Comparison of ENCODE assay signal across 26 cellular contexts in genomic region chr12:42809226-42809625, GRCh38.
DNase-seq lines count a peak whose midpoint lies in the region; ATAC-seq, FAIRE-seq and TF ChIP-seq lines count a peak whose summit lies in the region.
"Had no signal": no experiment of that assay in that cellular context is flagged by ENCODE, and none has a peak within 500 bp of the region (broad histone marks: within the 10 kb centered on the region; RNA-seq: fewer than 3 reads in every experiment).

No MANE protein-coding gene starts in this region.

- H3K9me3 Mint-ChIP-seq in mesothelial cell of epicardium (peaks cover 3% of the 10 kb centered on the region), WTC11 (peaks cover 11% of the 10 kb centered on the region; the same call in 1 of the 2 replicates), neural progenitor cell (no peaks in the 10 kb centered on the region)
- H3K9me3 Mint-ChIP-seq: activated B cell treated with CpG ODN at 0.5 μM for 24 hours; stimulated activated memory B cell treated with anti-CD40 and anti-IgM and Interleukin-4, amounts not matched to agents 10 μg/mL and 1 μg/mL and 100 μg/mL, for 72 hours had no signal

- no peaks in the 10 kb centered on the region for H3K79me2 ChIP-seq in neural progenitor cell (ENCODE audit: low read depth)

- no peak for TF ChIP-seq RAD21 in Ishikawa (IDR thresholded peaks at IDR 0.05; ENCODE audit: low read depth)

- H3K27ac ChIP-seq in neural progenitor cell: no peak overlapping the region
- H3K27ac ChIP-seq: KMS-11, thyroid gland had no signal

- peak; percentile 26; the same call in 1 of the 2 replicates for TF ChIP-seq EP300 in Ishikawa (IDR thresholded peaks at IDR 0.05; ENCODE audit: borderline replicate concordance)

- H2AFZ ChIP-seq in neural progenitor cell (replicated peaks): no peak overlapping the region

- no peak overlapping the region for H3K4me2 ChIP-seq in neural progenitor cell
- H3K4me2 ChIP-seq: KMS-11 had no signal

- CTCF ChIA-PET in WTC11 (lab: Charles Lee): no interaction called here

- H3K27me3 ChIP-seq in neural progenitor cell: no peaks in the 10 kb centered on the region
- H3K27me3 ChIP-seq: thyroid gland had no signal

- FAIRE-seq in frontal cortex (lab: Jason Lieb, UNC): no peak
- FAIRE-seq: colon, keratinocyte had no signal

- peaks cover 42% of the 10 kb centered on the region for H3K4me1 Mint-ChIP-seq in mesothelial cell of epicardium
- peaks cover 24% of the 10 kb centered on the region for H3K4me1 Mint-ChIP-seq in WTC11
- peaks cover 4% of the 10 kb centered on the region for H3K4me1 Mint-ChIP-seq in neural progenitor cell
- H3K4me1 Mint-ChIP-seq: activated B cell treated with CpG ODN at 0.5 μM for 24 hours; stimulated activated memory B cell treated with anti-CD40 and anti-IgM and Interleukin-4, amounts not matched to agents 10 μg/mL and 1 μg/mL and 100 μg/mL, for 72 hours had no signal

- no peaks in the 10 kb centered on the region for H4K20me1 ChIP-seq in neural progenitor cell (ENCODE audit: low read depth)

- no peaks in the 10 kb centered on the region for H3K9me3 ChIP-seq in neural progenitor cell (ENCODE audit: low read depth)
- H3K9me3 ChIP-seq: thyroid gland had no signal

- H3K36me3 Mint-ChIP-seq in mesothelial cell of epicardium (no peaks in the 10 kb centered on the region), WTC11 (no peaks in the 10 kb centered on the region), neural progenitor cell (no peaks in the 10 kb centered on the region)
- H3K36me3 Mint-ChIP-seq: activated CD4-positive, alpha-beta memory T cell treated with anti-CD3 and anti-CD28 coated beads for 36 hours; natural killer cell treated with Interleukin-12 subunit alpha and Interleukin-12 subunit beta and Interleukin-15 and Interleukin-18, amount 100 ng/mL, for 72 hours; stimulated activated memory B cell treated with anti-CD40 and anti-IgM and Interleukin-4, amounts not matched to agents 10 μg/mL and 1 μg/mL and 100 μg/mL, for 72 hours had no signal

- DNase-seq in AG20443 (ENCODE audit: low spot score) (peak; percentile 49), choroid plexus epithelial cell (ENCODE audit: low read depth) (peak; percentile 65), mesothelial cell of epicardium (ENCODE audit: low spot score in 2 of 2, unreplicated experiment in 2 of 2) (no peak), WTC11 (ENCODE audit: low spot score) (no peak), frontal cortex (ENCODE audit: low spot score in 2 of 2) (no peak), neural progenitor cell (ENCODE audit: low spot score) (no peak), NCI-H2171 treated with DMSO at 0.1 percent for 48 hours (lab: John Stamatoyannopoulos, UW) (no peak)
- DNase-seq: ACHN; activated B cell treated with CpG ODN at 0.5 μM for 24 hours; activated CD4-positive, alpha-beta memory T cell treated with anti-CD3 and anti-CD28 coated beads for 36 hours; activated effector memory CD4-positive, alpha-beta T cell treated with anti-CD3 and anti-CD28 coated beads, Interleukin-2, amount 50 U/mL, for 16 hours; anterior cingulate cortex; CD4-positive, alpha-beta T cell; GOT3; hypothalamus; NCI-H1092; NCI-H2029 treated with DMSO at 0.1 percent for 48 hours; NCI-H510A treated with DMSO at 0.1 percent for 48 hours; T-helper 9 cell; thyroid gland had no signal

- no peak overlapping the region for H3K9ac ChIP-seq in neural progenitor cell
- H3K9ac ChIP-seq: KMS-11 had no signal

- TF ChIP-seq CTCF in choroid plexus epithelial cell (conservative IDR thresholded peaks at IDR 0.05; ENCODE audit: low read depth, low read length) (no peak), mesothelial cell of epicardium (IDR thresholded peaks at IDR 0.05; ENCODE audit: unreplicated experiment) (no peak), WTC11 (IDR thresholded peaks at IDR 0.05) (no peak), neural progenitor cell (IDR thresholded peaks at IDR 0.05) (no peak)

- H3K27me3 Mint-ChIP-seq in mesothelial cell of epicardium (ENCODE audit: low read depth) (no peaks in the 10 kb centered on the region), WTC11 (ENCODE audit: low read depth) (peaks cover 2% of the 10 kb centered on the region), neural progenitor cell (ENCODE audit: insufficient read depth, low read depth) (no peaks in the 10 kb centered on the region)
- H3K27me3 Mint-ChIP-seq: activated B cell treated with CpG ODN at 0.5 μM for 24 hours; activated CD4-positive, alpha-beta memory T cell treated with anti-CD3 and anti-CD28 coated beads for 36 hours; CD4-positive, alpha-beta T cell; natural killer cell treated with Interleukin-12 subunit alpha and Interleukin-12 subunit beta and Interleukin-15 and Interleukin-18, amount 100 ng/mL, for 72 hours; stimulated activated memory B cell treated with anti-CD40 and anti-IgM and Interleukin-4, amounts not matched to agents 10 μg/mL and 1 μg/mL and 100 μg/mL, for 72 hours had no signal

- POLR2A ChIA-PET in WTC11 (lab: Charles Lee): no interaction called here

- H3K4me3 Mint-ChIP-seq in mesothelial cell of epicardium (no peak overlapping the region), WTC11 (no peak overlapping the region), neural progenitor cell (no peak overlapping the region)
- H3K4me3 Mint-ChIP-seq: activated B cell treated with CpG ODN at 0.5 μM for 24 hours; activated CD4-positive, alpha-beta memory T cell treated with anti-CD3 and anti-CD28 coated beads for 36 hours; CD4-positive, alpha-beta T cell; natural killer cell treated with Interleukin-12 subunit alpha and Interleukin-12 subunit beta and Interleukin-15 and Interleukin-18, amount 100 ng/mL, for 72 hours; stimulated activated memory B cell treated with anti-CD40 and anti-IgM and Interleukin-4, amounts not matched to agents 10 μg/mL and 1 μg/mL and 100 μg/mL, for 72 hours had no signal

- no peaks in the 10 kb centered on the region for H3K36me3 ChIP-seq in neural progenitor cell
- H3K36me3 ChIP-seq: thyroid gland had no signal

- no peak overlapping the region for H3K4me3 ChIP-seq in choroid plexus epithelial cell (ENCODE audit: low read depth, low read length)
- no peak overlapping the region for H3K4me3 ChIP-seq in neural progenitor cell
- H3K4me3 ChIP-seq: thyroid gland had no signal

- no peaks in the 10 kb centered on the region for H3K4me1 ChIP-seq in neural progenitor cell
- H3K4me1 ChIP-seq: thyroid gland had no signal

- H3F3A ChIP-seq in neural progenitor cell (ENCODE audit: low read depth): no peaks in the 10 kb centered on the region

- peak overlapping the region; percentile 80 for H3K27ac Mint-ChIP-seq in mesothelial cell of epicardium
- no peak overlapping the region; the same call in 1 of the 2 replicates for H3K27ac Mint-ChIP-seq in WTC11
- H3K27ac Mint-ChIP-seq in neural progenitor cell: no peak overlapping the region
- H3K27ac Mint-ChIP-seq: activated B cell treated with CpG ODN at 0.5 μM for 24 hours; activated CD4-positive, alpha-beta memory T cell treated with anti-CD3 and anti-CD28 coated beads for 36 hours; CD4-positive, alpha-beta T cell; natural killer cell treated with Interleukin-12 subunit alpha and Interleukin-12 subunit beta and Interleukin-15 and Interleukin-18, amount 100 ng/mL, for 72 hours; stimulated activated memory B cell treated with anti-CD40 and anti-IgM and Interleukin-4, amounts not matched to agents 10 μg/mL and 1 μg/mL and 100 μg/mL, for 72 hours had no signal

- no peak for ATAC-seq in WTC11
- ATAC-seq: natural killer cell treated with Interleukin-12 subunit alpha and Interleukin-12 subunit beta and Interleukin-15 and Interleukin-18, amount 100 ng/mL, for 72 hours; stimulated activated memory B cell treated with anti-CD40 and anti-IgM and Interleukin-4, amounts not matched to agents 10 μg/mL and 1 μg/mL and 100 μg/mL, for 72 hours had no signal

TF ChIP-seq in Ishikawa, 13 proteins besides CTCF, POLR2A, EP300 and RAD21 (continues in another document):
- peak; percentile 41 for TF ChIP-seq TEAD4 (IDR thresholded peaks at IDR 0.05)

TF ChIP-seq in WTC11, 78 proteins besides CTCF, POLR2A, EP300 and RAD21 (continues in another document):
- TF ChIP-seq, protein P1, sequence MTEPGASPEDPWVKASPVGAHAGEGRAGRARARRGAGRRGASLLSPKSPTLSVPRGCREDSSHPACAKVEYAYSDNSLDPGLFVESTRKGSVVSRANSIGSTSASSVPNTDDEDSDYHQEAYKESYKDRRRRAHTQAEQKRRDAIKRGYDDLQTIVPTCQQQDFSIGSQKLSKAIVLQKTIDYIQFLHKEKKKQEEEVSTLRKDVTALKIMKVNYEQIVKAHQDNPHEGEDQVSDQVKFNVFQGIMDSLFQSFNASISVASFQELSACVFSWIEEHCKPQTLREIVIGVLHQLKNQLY (CRISPR knock-in tag; IDR thresholded peaks at IDR 0.05): no peak
- TF ChIP-seq ZNF232 (CRISPR knock-in tag; IDR thresholded peaks at IDR 0.05) (no peak), STAT6 (CRISPR knock-in tag; conservative IDR thresholded peaks at IDR 0.05; ENCODE audit: low read depth) (no peak), USF2 (CRISPR knock-in tag; IDR thresholded peaks at IDR 0.05) (no peak), FOXP1 (CRISPR knock-in tag; IDR thresholded peaks at IDR 0.05; ENCODE audit: borderline replicate concordance) (no peak), MYBL2 (CRISPR knock-in tag; IDR thresholded peaks at IDR 0.05) (no peak), FOXK1 (CRISPR knock-in tag; IDR thresholded peaks at IDR 0.05) (no peak)

Comparison
In these comparisons a context has a peak if more than half of its experiments do, and no peak if none do; other contexts are left out.
1. DNase-seq: peak in AG20443 (single experiment) and choroid plexus epithelial cell (single experiment); none in mesothelial cell of epicardium (0 of 2), WTC11 (single experiment), frontal cortex (0 of 2), neural progenitor cell (single experiment) and NCI-H2171 treated with DMSO at 0.1 percent for 48 hours (single experiment).